ENCODE assay signal across 7 cellular contexts in the genomic region with DNA sequence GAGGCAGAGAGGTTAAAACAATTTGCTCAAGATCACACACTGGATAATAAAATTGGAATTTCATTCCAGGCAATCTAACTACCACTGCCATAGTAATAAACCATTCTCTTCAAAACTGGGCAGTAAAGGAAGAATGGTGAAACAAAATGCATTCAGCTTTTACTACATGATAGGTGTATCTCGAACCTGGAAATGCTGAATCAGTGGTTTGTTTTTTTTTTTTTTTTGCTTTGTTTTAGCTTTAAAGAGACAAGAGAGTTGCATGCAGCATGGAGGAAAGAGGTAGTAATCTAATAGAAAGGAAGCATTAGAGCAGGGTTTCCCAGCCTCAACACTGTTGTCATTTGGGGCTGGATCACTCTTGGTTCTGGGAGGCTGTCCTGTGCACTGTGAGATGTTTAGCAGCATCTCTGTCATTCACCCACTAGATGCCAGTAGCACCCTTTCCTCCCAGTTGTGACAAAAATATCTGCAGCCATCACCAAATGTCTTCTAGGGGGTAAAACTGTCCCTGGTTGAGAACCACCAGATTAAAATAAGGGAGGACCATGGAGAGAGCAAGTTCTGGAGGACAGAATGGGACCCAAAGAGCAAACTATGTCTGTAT. TPM values are rescaled to one million over a fixed set of nuclear protein-coding genes. Genes with fewer than 3 reads are reported as not detected.
DNase-seq lines count a peak whose midpoint lies in the region; TF ChIP-seq lines count a peak whose summit lies in the region.
"Not testable (repeated sequence)": the region's sequence is repeated elsewhere in the genome, so short reads cannot be mapped to it uniquely, and the experiment has no call there.

No MANE protein-coding gene starts in this region.

- POLR2A ChIA-PET in OCI-LY7 (lab: Charles Lee) = not testable (repeated sequence)

- H3K36me3 ChIP-seq in OCI-LY7 (ENCODE audit: insufficient read depth, low read length) = peaks cover 35% of the 10 kb centered on the region

- peaks cover 23% of the 10 kb centered on the region for H3K79me2 ChIP-seq in OCI-LY7 (ENCODE audit: insufficient read depth, low read depth, low read length)

- H3K27ac Mint-ChIP-seq in activated CD4-positive, alpha-beta T cell treated with anti-CD3 and anti-CD28 coated beads, Interleukin-2, amount 10 ng/mL, durations not matched to agents 24 days and 14 days; nephron: not testable (repeated sequence)
- H3K27ac Mint-ChIP-seq in activated naive CD4-positive, alpha-beta T cell treated with anti-CD3 and anti-CD28 coated beads for 36 hours = peak overlapping the region; percentile 41
- peak overlapping the region in 4 of 6 donors; percentile 40 to 69 (median 54) for H3K27ac Mint-ChIP-seq in immature natural killer cell

- not testable (repeated sequence) for H3K27ac ChIP-seq in OCI-LY7 (ENCODE audit: low read depth, low read length, poor library complexity, severe bottlenecking)

- not testable (repeated sequence) for H3K4me2 ChIP-seq in OCI-LY7 (ENCODE audit: low read length)

- H3K9me3 ChIP-seq in OCI-LY7 (ENCODE audit: low read length) = not testable (repeated sequence)

- H3K9me3 Mint-ChIP-seq in activated CD4-positive, alpha-beta T cell treated with anti-CD3 and anti-CD28 coated beads, Interleukin-2, amount 10 ng/mL, durations not matched to agents 24 days and 14 days; activated naive CD4-positive, alpha-beta T cell treated with anti-CD3 and anti-CD28 coated beads for 36 hours; immature natural killer cell; nephron: not testable (repeated sequence)

- BruUV-seq in OCI-LY7 (replicated peaks; lab: Mats Ljungman, UMichigan) = not testable (repeated sequence)

- not testable (repeated sequence) for H4K20me1 ChIP-seq in OCI-LY7 (ENCODE audit: insufficient read depth, low read length)

- TF ChIP-seq CTCF in GM12872 (IDR thresholded peaks at IDR 0.05; ENCODE audit: insufficient read depth, low read depth, low read length) (0 out of 3 replicates have a peak, but pooled peaks have one; percentile 3), OCI-LY7 (conservative IDR thresholded peaks at IDR 0.05; ENCODE audit: low read length) (peak; percentile 46), choroid plexus epithelial cell (conservative IDR thresholded peaks at IDR 0.05; ENCODE audit: low read depth, low read length) (peak; percentile 15)
- TF ChIP-seq CTCF in nephron (IDR thresholded peaks at IDR 0.05; ENCODE audit: unreplicated experiment in 3 of 3) = not testable (repeated sequence)

- not testable (repeated sequence) for H3K4me3 Mint-ChIP-seq in activated CD4-positive, alpha-beta T cell treated with anti-CD3 and anti-CD28 coated beads, Interleukin-2, amount 10 ng/mL, durations not matched to agents 24 days and 14 days; activated naive CD4-positive, alpha-beta T cell treated with anti-CD3 and anti-CD28 coated beads for 36 hours
- H3K4me3 Mint-ChIP-seq in immature natural killer cell (peak overlapping the region in 1 of 5 donors; percentile 43), nephron (peak overlapping the region; percentile 15 to 63 (median 55))

- H3K4me1 ChIP-seq in OCI-LY7 (ENCODE audit: insufficient read depth, low read length, poor library complexity, severe bottlenecking) = not testable (repeated sequence)

- peaks cover 11% of the 10 kb centered on the region for H3K4me1 Mint-ChIP-seq in activated CD4-positive, alpha-beta T cell treated with anti-CD3 and anti-CD28 coated beads, Interleukin-2, amount 10 ng/mL, durations not matched to agents 24 days and 14 days
- peaks cover 36% of the 10 kb centered on the region for H3K4me1 Mint-ChIP-seq in activated naive CD4-positive, alpha-beta T cell treated with anti-CD3 and anti-CD28 coated beads for 36 hours (ENCODE audit: low read depth)
- H3K4me1 Mint-ChIP-seq in immature natural killer cell = peaks cover 22 to 32% of the 10 kb centered on the region in 2 donors
- peaks cover 18% of the 10 kb centered on the region for H3K4me1 Mint-ChIP-seq in nephron

- peaks cover 32% of the 10 kb centered on the region for H3K36me3 Mint-ChIP-seq in activated CD4-positive, alpha-beta T cell treated with anti-CD3 and anti-CD28 coated beads, Interleukin-2, amount 10 ng/mL, durations not matched to agents 24 days and 14 days (ENCODE audit: low read depth)
- not testable (repeated sequence) for H3K36me3 Mint-ChIP-seq in activated naive CD4-positive, alpha-beta T cell treated with anti-CD3 and anti-CD28 coated beads for 36 hours (ENCODE audit: low read depth); immature natural killer cell
- peaks cover 25% of the 10 kb centered on the region for H3K36me3 Mint-ChIP-seq in nephron (ENCODE audit: low read depth)

- not testable (repeated sequence) for H2AFZ ChIP-seq in OCI-LY7 (ENCODE audit: low read length)

- not testable (repeated sequence) for DNase-seq in OCI-LY7 (ENCODE audit: low spot score); activated naive CD4-positive, alpha-beta T cell treated with anti-CD3 and anti-CD28 coated beads for 36 hours; choroid plexus epithelial cell (ENCODE audit: low read depth); immature natural killer cell
- DNase-seq in activated CD4-positive, alpha-beta T cell treated with anti-CD3 and anti-CD28 coated beads, Interleukin-2, amount 10 ng/mL, durations not matched to agents 24 days and 14 days = peak; percentile 55

- not testable (repeated sequence) for H3K9me2 ChIP-seq in OCI-LY7 (ENCODE audit: insufficient read depth, low read length)

- CTCF ChIA-PET in OCI-LY7 (lab: Charles Lee; ENCODE audit: unreplicated experiment); activated naive CD4-positive, alpha-beta T cell treated with anti-CD3 and anti-CD28 coated beads for 36 hours (lab: Charles Lee): not testable (repeated sequence)

- H3K4me3 ChIP-seq in OCI-LY7 (ENCODE audit: low read depth, low read length, poor library complexity, severe bottlenecking); choroid plexus epithelial cell (ENCODE audit: low read depth, low read length): not testable (repeated sequence)

- H3K27me3 Mint-ChIP-seq in activated CD4-positive, alpha-beta T cell treated with anti-CD3 and anti-CD28 coated beads, Interleukin-2, amount 10 ng/mL, durations not matched to agents 24 days and 14 days; activated naive CD4-positive, alpha-beta T cell treated with anti-CD3 and anti-CD28 coated beads for 36 hours (ENCODE audit: low read depth); immature natural killer cell (ENCODE audit: low read depth in 3 of 3); nephron (ENCODE audit: low read depth): not testable (repeated sequence)

- intact Hi-C loops in OCI-LY7 (cut with micrococcal nuclease; ENCODE audit: unreplicated experiment); activated CD4-positive, alpha-beta T cell treated with anti-CD3 and anti-CD28 coated beads, Interleukin-2, amount 10 ng/mL, durations not matched to agents 24 days and 14 days (cut with micrococcal nuclease); activated naive CD4-positive, alpha-beta T cell treated with anti-CD3 and anti-CD28 coated beads for 36 hours (cut with micrococcal nuclease): not testable (repeated sequence)

RNA-seq across cellular contexts. Expression of a gene that starts 3.3 kb away (rescaled TPM):
- 16.6 and 17.6 TPM in 2 replicates for total RNA-seq in OCI-LY7 (2014; rRNA removed; shearing (Covaris generic))
- total RNA-seq in OCI-LY7 (2022) = 21.2 and 24.7 TPM in 2 replicates
- total RNA-seq in activated CD4-positive, alpha-beta T cell treated with anti-CD3 and anti-CD28 coated beads, Interleukin-2, amount 10 ng/mL, durations not matched to agents 24 days and 14 days = 34.1 and 38.4 TPM in 2 replicates
- 10 to 100 TPM; 29.6 to 32.4 TPM for total RNA-seq in activated naive CD4-positive, alpha-beta T cell treated with anti-CD3 and anti-CD28 coated beads for 36 hours
- polyA plus RNA-seq in immature natural killer cell = 10 to 100 TPM; 15.2 to 30.6 (median 17.4) TPM

RNA-seq across cellular contexts. Expression of a gene that starts 34.9 kb away (rescaled TPM):
- 38.3 and 38.8 TPM in 2 replicates for total RNA-seq in OCI-LY7 (2014; rRNA removed; shearing (Covaris generic))
- total RNA-seq in OCI-LY7 (2022) = 37.3 and 38.0 TPM in 2 replicates
- total RNA-seq in activated CD4-positive, alpha-beta T cell treated with anti-CD3 and anti-CD28 coated beads, Interleukin-2, amount 10 ng/mL, durations not matched to agents 24 days and 14 days = 26.6 and 30.1 TPM in 2 replicates
- 10 to 100 TPM; 30.0 to 36.1 TPM for total RNA-seq in activated naive CD4-positive, alpha-beta T cell treated with anti-CD3 and anti-CD28 coated beads for 36 hours
- 10 to 100 TPM; 45.6 to 83.6 (median 69.5) TPM for polyA plus RNA-seq in immature natural killer cell
